In genomic region chr5:23977365-23977764, GRCh38 we compare ENCODE assay signal across 18 cellular contexts.
DNase-seq lines count a peak whose midpoint lies in the region; ATAC-seq and TF ChIP-seq lines count a peak whose summit lies in the region.
"Had no signal": no experiment of that assay in that cellular context is flagged by ENCODE, and none has a peak within 500 bp of the region (broad histone marks: within the 10 kb centered on the region; RNA-seq: fewer than 3 reads in every experiment).

No MANE protein-coding gene starts in this region.

- no peak for ATAC-seq in GM21515 (IDR thresholded peaks at IDR 0.05; ENCODE audit: unreplicated experiment)
- ATAC-seq: CD8-positive, alpha-beta T cell had no signal

- H3K27ac ChIP-seq in endodermal cell (ENCODE audit: low read depth, low read length): no peak overlapping the region
- H3K27ac ChIP-seq: BLaER1 treated with 17β-estradiol and CSF1 and Interleukin-3, amounts not matched to agents 10 nM and 100 nM; GM23248 had no signal

- no peak overlapping the region for H3K9ac ChIP-seq in endodermal cell (ENCODE audit: extremely low read depth, low read length, poor library complexity, severe bottlenecking)
- H3K9ac ChIP-seq: BLaER1 treated with 17β-estradiol and CSF1 and Interleukin-3, amounts not matched to agents 10 nM and 100 nM; GM23248 had no signal

- H3K36me3 ChIP-seq in endodermal cell (ENCODE audit: control insufficient read depth, insufficient read depth, low read length): no peaks in the 10 kb centered on the region

- no peaks in the 10 kb centered on the region for H3K27me3 ChIP-seq in endodermal cell (ENCODE audit: control insufficient read depth, insufficient read depth, low read length, poor library complexity, severe bottlenecking)
- H3K27me3 ChIP-seq: BLaER1 treated with 17β-estradiol and CSF1 and Interleukin-3, amounts not matched to agents 10 nM and 100 nM had no signal

- peaks cover 46% of the 10 kb centered on the region for H3K9me3 ChIP-seq in endodermal cell (ENCODE audit: control insufficient read depth, low read length)

- DNase-seq in Caki2 (ENCODE audit: low read depth) (peak; percentile 3), HT1080 (ENCODE audit: low read depth) (peak; percentile 15), OCI-M1 (lab: John Stamatoyannopoulos, UW) (peak; percentile 7), endodermal cell (no peak), DMS79 treated with DMSO at 0.1 percent for 48 hours (lab: John Stamatoyannopoulos, UW) (no peak), Kasumi-1 (lab: John Stamatoyannopoulos, UW) (no peak), inferior parietal cortex (ENCODE audit: extremely low spot score) (no peak)
- DNase-seq: 8988T; CD8-positive, alpha-beta T cell; DMS 273 treated with DMSO at 0.1 percent for 48 hours; DMS79; GF-D8; KG1 had no signal

- TF ChIP-seq CTCF in endodermal cell (conservative IDR thresholded peaks at IDR 0.05): no peak

- H3K4me3 ChIP-seq in endodermal cell (ENCODE audit: low read length): peak overlapping the region; percentile 63
- H3K4me3 ChIP-seq: GM23248 had no signal

- H3K4me1 Mint-ChIP-seq in endodermal cell: no peaks in the 10 kb centered on the region
- H3K4me1 Mint-ChIP-seq: B cell had no signal

- no peak overlapping the region for H3K4me3 Mint-ChIP-seq in endodermal cell
- H3K4me3 Mint-ChIP-seq: B cell; CD8-positive, alpha-beta T cell; H9 had no signal

- H3K27me3 Mint-ChIP-seq in endodermal cell (ENCODE audit: insufficient read depth): no peaks in the 10 kb centered on the region
- H3K27me3 Mint-ChIP-seq: B cell had no signal

- in situ Hi-C loops in Caki2 (cut with HindIII; ENCODE audit: low pct_unique_long_range_greater_than_20kb, low sequenced_read_pairs): no loop called here

- H3K4me1 ChIP-seq in endodermal cell (ENCODE audit: control insufficient read depth, insufficient read depth, low read length): no peaks in the 10 kb centered on the region
- H3K4me1 ChIP-seq: BLaER1 treated with 17β-estradiol and CSF1 and Interleukin-3, amounts not matched to agents 10 nM and 100 nM had no signal

- no peak overlapping the region for H3K27ac Mint-ChIP-seq in endodermal cell
- H3K27ac Mint-ChIP-seq: B cell; CD8-positive, alpha-beta T cell; H9 had no signal

- H3K9me3 Mint-ChIP-seq in endodermal cell: peaks cover 35% of the 10 kb centered on the region

- 89% methylated on average over 5 to 6 of the region's 6 CpGs for WGBS in endodermal cell (ENCODE audit: insufficient coverage in 1 of 2, insufficient read length in 1 of 2), 2 experiments

- H3K36me3 Mint-ChIP-seq in endodermal cell (ENCODE audit: low read depth): peaks cover 6% of the 10 kb centered on the region
- H3K36me3 Mint-ChIP-seq: CD8-positive, alpha-beta T cell had no signal

Comparison
In these comparisons a context has a peak if more than half of its experiments do, and no peak if none do; other contexts are left out.
1. DNase-seq: peak in Caki2 (single experiment), HT1080 (single experiment) and OCI-M1 (single experiment); none in endodermal cell (single experiment), DMS79 treated with DMSO at 0.1 percent for 48 hours (single experiment), Kasumi-1 (0 of 2) and inferior parietal cortex (single experiment).